8 cellular contexts compared by ENCODE assay signal in genomic region chr17:75897076-75898019, GRCh38. TPM values are rescaled to one million over a fixed set of nuclear protein-coding genes. Genes with fewer than 3 reads are reported as not detected.
DNase-seq lines count a peak whose midpoint lies in the region; TF ChIP-seq lines count a peak whose summit lies in the region.

No MANE protein-coding gene starts in this region.

- intact Hi-C loops in CD14-positive monocyte (cut with micrococcal nuclease): loop anchor here in 1 of 2 donors (5.0 kb wide), 1 partner anchor 40 kb away; the partner anchor contains the start of gene WBP2

- peak overlapping the region; percentile 26 to 67 for H3K4me3 Mint-ChIP-seq in CD14-positive monocyte

- no peak overlapping the region for H3K14ac ChIP-seq in neuronal stem cell (ENCODE audit: low read length)

- no peak overlapping the region for H3K4ac ChIP-seq in neuronal stem cell (ENCODE audit: low read length)

- no peak for TF ChIP-seq POLR2A in erythroblast (IDR thresholded peaks at IDR 0.05; ENCODE audit: low read length)

- peaks cover 0 to 5% (median 2%) of the 10 kb centered on the region in 3 donors for H3K27me3 Mint-ChIP-seq in CD14-positive monocyte (ENCODE audit: low read depth in 3 of 3)

- no peaks in the 10 kb centered on the region for H3K9me3 ChIP-seq in effector memory CD4-positive, alpha-beta T cell (ENCODE audit: control insufficient read depth, low read length)
- H3K9me3 ChIP-seq in neuronal stem cell (replicated peaks in 1 of 2; ENCODE audit: control insufficient read depth in 2 of 2, insufficient read depth in 1 of 2, low read depth in 1 of 2, low read length in 2 of 2): no peaks in the 10 kb centered on the region

- DNase-seq in CD14-positive monocyte (ENCODE audit: low spot score) (no peak), LNCaP clone FGC (ENCODE audit: low read depth) (no peak), neuronal stem cell (ENCODE audit: low spot score) (no peak), erythroblast (lab: John Stamatoyannopoulos, UW) (no peak), islet precursor cell (no peak), NCI-H2081 (lab: John Stamatoyannopoulos, UW) (no peak), SHP77 treated with DMSO at 0.1 percent for 48 hours (lab: John Stamatoyannopoulos, UW) (no peak)
- no peak for DNase-seq in effector memory CD4-positive, alpha-beta T cell

- no peak overlapping the region for H4K91ac ChIP-seq in neuronal stem cell (ENCODE audit: low read depth, low read length, poor library complexity)

- peak overlapping the region; percentile 98 for H3K23ac ChIP-seq in neuronal stem cell (ENCODE audit: low read depth, low read length, poor library complexity)

- H3K27me3 ChIP-seq in effector memory CD4-positive, alpha-beta T cell (replicated peaks; ENCODE audit: control insufficient read depth, insufficient read depth, low read length, poor library complexity, severe bottlenecking): no peaks in the 10 kb centered on the region
- no peaks in the 10 kb centered on the region for H3K27me3 ChIP-seq in neuronal stem cell (ENCODE audit: control insufficient read depth in 3 of 3, insufficient read depth in 3 of 3, low read depth in 1 of 3, low read length in 3 of 3)

- peaks cover 22% of the 10 kb centered on the region for H3K4me1 Mint-ChIP-seq in CD14-positive monocyte

- peak overlapping the region; percentile 91 for H2AFZ ChIP-seq in neuronal stem cell (ENCODE audit: low read length)

- H3K18ac ChIP-seq in neuronal stem cell (ENCODE audit: low read length): peak overlapping the region; percentile 96

- TF ChIP-seq CTCF in CD14-positive monocyte (IDR thresholded peaks at IDR 0.05): no peak
- no peak for TF ChIP-seq CTCF in LNCaP clone FGC (IDR thresholded peaks at IDR 0.05; ENCODE audit: control insufficient read depth, extremely low read depth, insufficient read depth)

- H3K9me3 Mint-ChIP-seq in CD14-positive monocyte: peaks cover 0 to 2% (median 0%) of the 10 kb centered on the region in 7 donors

- H3K4me3 ChIP-seq in LNCaP clone FGC (ENCODE audit: low read depth, low read length) (peak overlapping the region; percentile 68), neuronal stem cell (ENCODE audit: low read length in 2 of 2) (no peak overlapping the region)
- H3K4me3 ChIP-seq in effector memory CD4-positive, alpha-beta T cell (ENCODE audit: insufficient read depth, low read depth, low read length, poor library complexity, severe bottlenecking): peak overlapping the region; percentile 5

- peak overlapping the region; percentile 69 for H3K4me2 ChIP-seq in neuronal stem cell (ENCODE audit: insufficient read depth, low read length, poor library complexity, severe bottlenecking)

- peaks cover 17% of the 10 kb centered on the region for H3K4me1 ChIP-seq in effector memory CD4-positive, alpha-beta T cell (ENCODE audit: control insufficient read depth, insufficient read depth, low read length, poor library complexity, severe bottlenecking)
- H3K4me1 ChIP-seq in neuronal stem cell (ENCODE audit: control insufficient read depth in 2 of 2, insufficient read depth in 1 of 2, low read depth in 1 of 2, low read length in 2 of 2): peaks cover 0 to 13% of the 10 kb centered on the region in 2 donors

- peak overlapping the region; percentile 83 for H2AK5ac ChIP-seq in neuronal stem cell (ENCODE audit: low read depth, low read length)

- H2BK5ac ChIP-seq in neuronal stem cell (ENCODE audit: low read length): peak overlapping the region; percentile 72

- H2BK12ac ChIP-seq in neuronal stem cell (ENCODE audit: low read length): no peak overlapping the region

- no peak overlapping the region for H4K8ac ChIP-seq in neuronal stem cell (ENCODE audit: low read depth, low read length)

- H3K27ac ChIP-seq in effector memory CD4-positive, alpha-beta T cell (ENCODE audit: insufficient read depth, low read length, poor library complexity, severe bottlenecking): peak overlapping the region; percentile 61
- H3K27ac ChIP-seq in neuronal stem cell (replicated peaks; ENCODE audit: low read length): peak overlapping the region; percentile 51

- peaks cover 43% of the 10 kb centered on the region for H3K36me3 ChIP-seq in effector memory CD4-positive, alpha-beta T cell (ENCODE audit: control insufficient read depth, insufficient read depth, low read length)
- H3K36me3 ChIP-seq in neuronal stem cell (replicated peaks in 1 of 2; ENCODE audit: control insufficient read depth in 2 of 2, insufficient read depth in 2 of 2, low read length in 2 of 2): peaks cover 33 to 53% of the 10 kb centered on the region in 2 donors

- peak overlapping the region in 5 of 7 donors; percentile 25 to 78 (median 50) for H3K27ac Mint-ChIP-seq in CD14-positive monocyte

- no peak overlapping the region for H2BK120ac ChIP-seq in neuronal stem cell (ENCODE audit: low read depth, low read length)

- peaks cover 16% of the 10 kb centered on the region for H3K79me1 ChIP-seq in neuronal stem cell (ENCODE audit: low read depth, low read length)

- H2BK15ac ChIP-seq in neuronal stem cell (ENCODE audit: low read length): no peak overlapping the region

- WGBS in neuronal stem cell (ENCODE audit: extremely low coverage in 2 of 2, insufficient read length in 2 of 2, insufficient replicate concordance in 1 of 2), 2 donors: no CpG with 5 or more reads among the region's 45 CpGs

- H3K36me3 Mint-ChIP-seq in CD14-positive monocyte: peaks cover 33 to 54% of the 10 kb centered on the region in 2 donors

- H3K9ac ChIP-seq in neuronal stem cell (ENCODE audit: low read depth, low read length, poor library complexity): peak overlapping the region; percentile 76

RNA-seq across cellular contexts. Expression of gene TRIM65, which starts 0.6 kb away (rescaled TPM):
- 1 to 10 TPM; 5.6 to 5.9 TPM for polyA plus RNA-seq in CD14-positive monocyte
- polyA plus RNA-seq in neuronal stem cell (2013, experiment 1 of 2): 15.8 TPM
- polyA plus RNA-seq in neuronal stem cell (2013, experiment 2 of 2): 14.6 TPM

RNA-seq across cellular contexts. Expression of gene MRPL38, which starts 7.3 kb away (rescaled TPM):
- 10 to 100 TPM; 27.8 to 36.0 TPM for polyA plus RNA-seq in CD14-positive monocyte
- 48.0 TPM for polyA plus RNA-seq in neuronal stem cell (2013, experiment 1 of 2)
- polyA plus RNA-seq in neuronal stem cell (2013, experiment 2 of 2): 48.3 TPM

RNA-seq across cellular contexts. Expression of gene TRIM47, which starts 19.0 kb away (rescaled TPM):
- polyA plus RNA-seq in CD14-positive monocyte: not detected
- polyA plus RNA-seq in neuronal stem cell (2013, experiment 1 of 2): 1.2 TPM
- polyA plus RNA-seq in neuronal stem cell (2013, experiment 2 of 2): 0.68 TPM

RNA-seq across cellular contexts. Expression of gene WBP2, which starts 42.2 kb away (rescaled TPM):
- 10 to 100 TPM; 62.4 to 93.3 TPM for polyA plus RNA-seq in CD14-positive monocyte
- polyA plus RNA-seq in neuronal stem cell (2013, experiment 1 of 2): 80.4 TPM
- 79.8 TPM for polyA plus RNA-seq in neuronal stem cell (2013, experiment 2 of 2)

RNA-seq across cellular contexts. Expression of gene FBF1, which starts 43.5 kb away (rescaled TPM):
- under 1 TPM; 0.32 to 0.62 TPM for polyA plus RNA-seq in CD14-positive monocyte
- 6.6 TPM for polyA plus RNA-seq in neuronal stem cell (2013, experiment 1 of 2)
- 6.9 TPM for polyA plus RNA-seq in neuronal stem cell (2013, experiment 2 of 2)

Comparison
In these comparisons a context has a peak if more than half of its experiments do, and no peak if none do; other contexts are left out.
1. H3K4me3 ChIP-seq: peak in LNCaP clone FGC (single experiment) and effector memory CD4-positive, alpha-beta T cell (single experiment); none in neuronal stem cell (0 of 2).